23 cellular contexts compared by ENCODE assay signal in the genomic region with DNA sequence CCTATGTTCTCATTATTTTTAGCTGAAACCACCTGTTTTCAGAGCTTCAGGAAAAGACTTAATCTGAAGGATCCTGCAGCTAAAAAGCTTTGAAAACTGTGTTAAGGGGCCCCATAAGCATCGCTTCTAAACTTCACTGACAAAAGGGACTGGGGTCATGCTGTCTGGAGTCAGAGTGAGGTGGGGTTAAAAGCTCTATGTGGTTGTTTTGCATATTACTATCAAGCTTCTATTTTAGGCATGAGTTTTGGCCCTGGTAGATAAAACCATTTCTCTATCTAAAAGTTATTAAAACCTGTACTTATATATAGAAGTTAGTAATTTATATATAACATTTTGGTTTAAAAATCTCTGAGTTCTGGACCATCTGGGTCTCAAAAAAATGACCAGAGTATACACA.
"Had no signal": no experiment of that assay in that cellular context is flagged by ENCODE, and none has a peak within 500 bp of the region (broad histone marks: within the 10 kb centered on the region; RNA-seq: fewer than 3 reads in every experiment).

No MANE protein-coding gene starts in this region.

- H3K36me3 ChIP-seq: breast epithelium had no signal

- H3K9me3 ChIP-seq: breast epithelium, MG63 had no signal

- H3K27me3 Mint-ChIP-seq: activated CD8-positive, alpha-beta memory T cell treated with anti-CD3 and anti-CD28 coated beads, Interleukin-2, amount 10 ng/mL, durations not matched to agents 7 days and 5 days; activated T-cell treated with anti-CD3 and anti-CD28 coated beads, Interleukin-2, amount 50 U/mL, for 24 hours had no signal

- H3K4me3 ChIP-seq: breast epithelium, MG63, PC-9 had no signal

- H2AFZ ChIP-seq: PC-9 had no signal

- H3K4me3 Mint-ChIP-seq: activated CD8-positive, alpha-beta memory T cell treated with anti-CD3 and anti-CD28 coated beads, Interleukin-2, amount 10 ng/mL, durations not matched to agents 7 days and 5 days; activated T-cell treated with anti-CD3 and anti-CD28 coated beads, Interleukin-2, amount 50 U/mL, for 24 hours; T-helper 1 cell treated with Interleukin-12 subunit alpha and Interleukin-12 subunit beta and Interleukin-4 antibody, amounts not matched to agents 30 μg/mL and 1 μg/mL, for 36 hours; WTC11 had no signal

- H3K27ac ChIP-seq: breast epithelium, KMS-11, PC-9 had no signal

- H3K4me1 ChIP-seq: breast epithelium had no signal

- H3K4me2 ChIP-seq: KMS-11, PC-9 had no signal

- ATAC-seq: activated CD8-positive, alpha-beta memory T cell treated with anti-CD3 and anti-CD28 coated beads, Interleukin-2, amount 10 ng/mL, durations not matched to agents 7 days and 5 days; WTC11 had no signal

- H3K27ac Mint-ChIP-seq: activated CD8-positive, alpha-beta memory T cell treated with anti-CD3 and anti-CD28 coated beads, Interleukin-2, amount 10 ng/mL, durations not matched to agents 7 days and 5 days; activated T-cell treated with anti-CD3 and anti-CD28 coated beads, Interleukin-2, amount 50 U/mL, for 24 hours; T-helper 1 cell treated with Interleukin-12 subunit alpha and Interleukin-12 subunit beta and Interleukin-4 antibody, amounts not matched to agents 30 μg/mL and 1 μg/mL, for 36 hours had no signal

- H3K9me3 Mint-ChIP-seq: activated T-cell treated with anti-CD3 and anti-CD28 coated beads, Interleukin-2, amount 50 U/mL, for 24 hours; T-helper 1 cell treated with Interleukin-12 subunit alpha and Interleukin-12 subunit beta and Interleukin-4 antibody, amounts not matched to agents 30 μg/mL and 1 μg/mL, for 36 hours; WTC11 had no signal

- DNase-seq: activated CD4-positive, alpha-beta T cell treated with anti-CD3 and anti-CD28 coated beads for 48 hours; activated CD4-positive, alpha-beta T cell treated with anti-CD3 and anti-CD28 coated beads, Interleukin-2, amount 50 U/mL, for 4 hours; activated CD4-positive, CD25-positive, alpha-beta regulatory T cell treated with anti-CD3 and anti-CD28 coated beads, Interleukin-2, amount 50 U/mL, for 72 hours; activated CD8-positive, alpha-beta memory T cell treated with anti-CD3 and anti-CD28 coated beads, Interleukin-2, amount 10 ng/mL, durations not matched to agents 7 days and 5 days; activated effector memory CD4-positive, alpha-beta T cell treated with anti-CD3 and anti-CD28 coated beads, Interleukin-2, amount 50 U/mL, for 16 hours; activated naive CD4-positive, alpha-beta T cell treated with anti-CD3 and anti-CD28 coated beads, Interleukin-2, amount 50 U/mL, for 16 hours; activated T-cell treated with anti-CD3 and anti-CD28 coated beads, Interleukin-2, amount 50 U/mL, for 24 hours; aorta; central memory CD4-positive, alpha-beta T cell; MG63; MV-4-11; NCI-H1105; NCI-H1436; NCI-H1694 treated with DMSO at 0.1 percent for 48 hours; NCI-H2081; NCI-H446; NCI-H524; PC-9; SHP77 treated with DMSO at 0.1 percent for 48 hours had no signal
